In the genomic region with DNA sequence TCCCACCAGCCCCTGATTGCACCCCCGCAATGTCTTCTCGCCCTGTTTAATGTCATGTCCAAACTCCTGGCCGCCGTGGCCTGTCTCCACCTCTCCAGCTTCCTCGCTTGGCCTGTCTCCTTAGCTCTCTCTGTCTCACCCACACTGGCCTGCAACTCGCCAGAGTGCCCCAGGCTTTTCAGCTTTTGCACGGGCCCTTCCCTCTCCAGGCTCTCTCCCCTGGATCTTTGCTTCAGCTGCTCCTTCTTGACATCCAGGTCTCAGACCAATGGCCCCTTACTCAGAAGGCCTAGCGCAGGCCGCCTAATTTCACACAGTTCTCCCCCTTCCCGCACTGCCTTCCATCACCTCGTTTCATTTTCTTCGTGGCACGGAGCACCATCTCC, we compare ENCODE assay signal across 8 cellular contexts. TPM values are rescaled to one million over a fixed set of nuclear protein-coding genes. Genes with fewer than 3 reads are reported as not detected.
DNase-seq lines count a peak whose midpoint lies in the region; ATAC-seq and TF ChIP-seq lines count a peak whose summit lies in the region.

No MANE protein-coding gene starts in this region.

- H3K27me3 Mint-ChIP-seq in effector memory CD8-positive, alpha-beta T cell, result no peaks in the 10 kb centered on the region

- H3K27me3 ChIP-seq in mucosa of rectum (ENCODE audit: control insufficient read depth in 2 of 2, insufficient read depth in 2 of 2, low read length in 2 of 2) (no peaks in the 10 kb centered on the region), aorta (ENCODE audit: control insufficient read depth in 1 of 2, insufficient read depth in 2 of 2, low read length in 1 of 2) (no peaks in the 10 kb centered on the region)

- H3K9me3 ChIP-seq in mucosa of rectum (ENCODE audit: control insufficient read depth in 2 of 2, low read length in 2 of 2) (no peaks in the 10 kb centered on the region), aorta (ENCODE audit: control insufficient read depth, low read length) (no peaks in the 10 kb centered on the region)

- peak overlapping the region; percentile 73 to 84 for H3K9ac ChIP-seq in mucosa of rectum (ENCODE audit: low read depth in 1 of 2, low read length in 2 of 2)

- peaks cover 21 to 35% of the 10 kb centered on the region in 2 donors for H3K4me1 Mint-ChIP-seq in effector memory CD8-positive, alpha-beta T cell (ENCODE audit: low read depth in 2 of 2)

- peaks cover 0 to 10% of the 10 kb centered on the region in 2 donors for H3K4me1 ChIP-seq in mucosa of rectum (ENCODE audit: control insufficient read depth in 2 of 2, insufficient read depth in 2 of 2, low read length in 2 of 2)
- no peaks in the 10 kb centered on the region for H3K4me1 ChIP-seq in aorta (ENCODE audit: control insufficient read depth in 1 of 2, insufficient read depth in 2 of 2, low read length in 2 of 2)

- DNase-seq in RPMI7951 (ENCODE audit: low read depth), result peak; percentile 32
- peak in 2 of 3 experiments; percentile 6 to 13 for DNase-seq in effector memory CD8-positive, alpha-beta T cell
- DNase-seq in aorta, result no peak
- no peak for DNase-seq in KBM-7

- H3K36me3 ChIP-seq in mucosa of rectum (ENCODE audit: control insufficient read depth in 2 of 2, insufficient read depth in 2 of 2, low read length in 2 of 2) (peaks cover 0 to 2% of the 10 kb centered on the region in 2 donors), aorta (ENCODE audit: control insufficient read depth in 1 of 2, insufficient read depth in 2 of 2, low read length in 1 of 2) (no peaks in the 10 kb centered on the region)

- H3K4me3 Mint-ChIP-seq in effector memory CD8-positive, alpha-beta T cell, result peak overlapping the region; percentile 78 to 87

- in situ Hi-C loops in KBM-7 (cut with MboI; ENCODE audit: low pct_unique_long_range_greater_than_20kb, low sequenced_read_pairs), result no loop called here

- H3K4me3 ChIP-seq in mucosa of rectum (ENCODE audit: low read length in 2 of 2) (peak overlapping the region; percentile 64 to 90), aorta (ENCODE audit: low read length in 2 of 2) (peak overlapping the region; percentile 15 to 82)

- ATAC-seq in GM21447 (IDR thresholded peaks at IDR 0.05; ENCODE audit: unreplicated experiment), result peak; percentile 17
- ATAC-seq in effector memory CD8-positive, alpha-beta T cell (replicated peaks), result no peak
- peak; percentile 47 for ATAC-seq in aorta (ENCODE audit: low FRiP score)
- ATAC-seq in GM19023 (IDR thresholded peaks at IDR 0.05; ENCODE audit: unreplicated experiment), result no peak

- H3K27ac ChIP-seq in C4-2B, result peak overlapping the region; percentile 85
- peak overlapping the region in 1 of 2 donors; percentile 26 for H3K27ac ChIP-seq in mucosa of rectum (ENCODE audit: low read depth in 2 of 2, low read length in 2 of 2)
- H3K27ac ChIP-seq in aorta (ENCODE audit: low read depth in 1 of 2, low read length in 2 of 2), result peak overlapping the region in 1 of 2 donors; percentile 6

- no peaks in the 10 kb centered on the region for H3K9me3 Mint-ChIP-seq in effector memory CD8-positive, alpha-beta T cell

- no peak for TF ChIP-seq CTCF in C4-2B (conservative IDR thresholded peaks at IDR 0.05)

- peak overlapping the region; percentile 79 to 95 for H3K27ac Mint-ChIP-seq in effector memory CD8-positive, alpha-beta T cell

- peaks cover under 1% of the 10 kb centered on the region for H3K36me3 Mint-ChIP-seq in effector memory CD8-positive, alpha-beta T cell (ENCODE audit: insufficient read depth)

- 11% methylated on average over 13 of the region's 13 CpGs for WGBS in aorta, 2 donors

- intact Hi-C loops in aorta (cut with DNase I), result loop anchor here (2.0 to 10.0 kb wide), 2 partner anchors 184 to 188 kb away; a partner anchor contains a TSS

RNA-seq across cellular contexts. Expression of a gene that starts 0.5 kb away (rescaled TPM):
- 29.4 and 34.8 TPM in 2 replicates for total RNA-seq in RPMI7951 (2014; rRNA removed; shearing (Covaris generic))
- total RNA-seq in aorta, result 10 to 100 TPM; 21.2 to 29.3 TPM
- polyA plus RNA-seq in aorta, result 10 to 100 TPM in 1 of 2 donors, 1 to 10 TPM in 1; 4.6 to 11.4 TPM

Comparison
In these comparisons a context has a peak if more than half of its experiments do, and no peak if none do; other contexts are left out.
1. ATAC-seq: peak in GM21447 (single experiment) and aorta (single experiment); none in effector memory CD8-positive, alpha-beta T cell (single experiment) and GM19023 (single experiment).
2. DNase-seq: peak in RPMI7951 (single experiment) and effector memory CD8-positive, alpha-beta T cell (2 of 3); none in aorta (0 of 2) and KBM-7 (single experiment).